Comparison of ENCODE assay signal across 1 cellular context in genomic region chr10:3069876-3070275, GRCh38.
TF ChIP-seq lines count a peak whose summit lies in the region.

No MANE protein-coding gene starts in this region.

TF ChIP-seq in GM23338, 12 proteins besides CTCF, POLR2A, EP300 and RAD21 (continued from another document):
- no peak for TF ChIP-seq REST (IDR thresholded peaks at IDR 0.05; ENCODE audit: unreplicated experiment)
- TF ChIP-seq ZNF114 (CRISPR knock-in tag; IDR thresholded peaks at IDR 0.05) = no peak
- no peak for TF ChIP-seq EZH2 (IDR thresholded peaks at IDR 0.05; ENCODE audit: low read depth, unreplicated experiment)
